ENCODE assay signal across 28 cellular contexts in the genomic region with DNA sequence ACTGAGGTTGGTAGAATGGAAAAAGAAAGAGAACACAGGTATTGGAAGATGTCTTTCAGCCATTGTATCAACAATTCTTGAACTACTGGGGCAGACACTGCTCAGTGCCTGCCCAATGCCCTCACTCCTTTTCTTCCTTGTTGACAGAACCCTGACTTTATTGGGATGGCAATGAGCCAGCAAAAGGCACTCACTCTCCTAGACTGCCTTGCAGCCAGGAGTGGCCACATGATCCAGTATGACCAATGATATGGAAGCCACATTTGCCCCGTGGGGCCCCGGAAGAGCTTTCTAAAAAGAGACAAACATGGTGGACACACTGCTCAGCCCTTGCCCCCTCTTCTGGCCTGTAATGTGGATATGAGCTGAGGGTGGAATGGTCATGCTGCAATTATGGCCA.
"Had no signal": no experiment of that assay in that cellular context is flagged by ENCODE, and none has a peak within 500 bp of the region (broad histone marks: within the 10 kb centered on the region; RNA-seq: fewer than 3 reads in every experiment).

No MANE protein-coding gene starts in this region.

- H3K27ac ChIP-seq: colonic mucosa, coronary artery, dorsolateral prefrontal cortex, epithelial cell of prostate, esophagus muscularis mucosa, esophagus squamous epithelium, foreskin keratinocyte, gastrocnemius medialis, gastroesophageal sphincter, heart left ventricle, heart right ventricle had no signal

- H3K4me1 ChIP-seq: colonic mucosa, esophagus muscularis mucosa, esophagus squamous epithelium, foreskin keratinocyte, gastrocnemius medialis, gastroesophageal sphincter had no signal

- H3K9me3 ChIP-seq: colonic mucosa, esophagus muscularis mucosa, gastrocnemius medialis had no signal

- H3K36me3 ChIP-seq: colonic mucosa, esophagus muscularis mucosa, esophagus squamous epithelium, gastrocnemius medialis, gastroesophageal sphincter, heart left ventricle, heart right ventricle had no signal

- H3K27me3 ChIP-seq: colonic mucosa, dorsolateral prefrontal cortex, esophagus muscularis mucosa, esophagus squamous epithelium, foreskin keratinocyte, gastrocnemius medialis, gastroesophageal sphincter, heart left ventricle, heart right ventricle had no signal

- DNase-seq: colonic mucosa; cortex of kidney; dermis blood vessel endothelial cell; dorsolateral prefrontal cortex; effector CD4-positive, alpha-beta T cell; effector CD8-positive, alpha-beta T cell; effector memory CD4-positive, alpha-beta T cell; effector memory CD8-positive, alpha-beta T cell; endodermal cell; erythroblast; esophagus squamous epithelium; foreskin fibroblast; foreskin keratinocyte; foreskin melanocyte; gastrocnemius medialis; glutamatergic neuron; head of caudate nucleus; heart left ventricle; heart right ventricle had no signal

- H3K4me3 ChIP-seq: colonic mucosa, coronary artery, dorsolateral prefrontal cortex, esophagus muscularis mucosa, esophagus squamous epithelium, gastrocnemius medialis, gastroesophageal sphincter, heart left ventricle, heart right ventricle had no signal

- ATAC-seq: effector memory CD8-positive, alpha-beta T cell; esophagus mucosa; foreskin keratinocyte; gastrocnemius medialis; gastroesophageal sphincter had no signal

- FAIRE-seq: colon, endometrium, endothelial cell of umbilical vein, frontal cortex had no signal
